In the genomic region with DNA sequence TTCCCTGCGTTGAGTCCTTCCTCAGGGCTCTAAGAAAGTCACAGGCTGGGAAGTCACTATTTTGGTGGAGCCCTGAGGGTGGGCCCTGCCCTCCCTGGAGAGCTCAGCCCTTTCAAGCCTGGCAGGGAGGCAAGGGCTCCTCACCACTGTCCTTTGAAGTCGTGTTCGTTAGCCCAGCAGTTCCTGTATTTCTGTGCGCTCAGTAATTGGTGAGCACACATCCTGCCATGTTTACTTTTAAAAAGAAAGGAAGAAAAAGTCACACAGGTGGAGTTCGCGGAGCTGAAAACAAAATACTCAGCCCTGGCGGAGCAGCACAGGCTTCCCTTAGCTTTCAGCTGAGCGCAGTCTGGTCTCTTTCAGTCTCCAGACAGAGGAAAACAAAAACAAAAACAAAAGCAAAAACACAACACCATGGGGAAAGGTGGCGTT, we compare ENCODE assay signal across 11 cellular contexts. TPM values are rescaled to one million over a fixed set of nuclear protein-coding genes. Genes with fewer than 3 reads are reported as not detected.
A peak's percentile ranks its signal among the peaks of the same experiment; 100 is the strongest.
DNase-seq lines count a peak whose midpoint lies in the region; ATAC-seq and TF ChIP-seq lines count a peak whose summit lies in the region.
"Had no signal": no experiment of that assay in that cellular context is flagged by ENCODE, and none has a peak within 500 bp of the region (broad histone marks: within the 10 kb centered on the region; RNA-seq: fewer than 3 reads in every experiment).

No MANE protein-coding gene starts in this region.

- no peaks in the 10 kb centered on the region for H3K9me2 ChIP-seq in MM.1S (replicated peaks; ENCODE audit: insufficient read depth, low read length)

- no peaks in the 10 kb centered on the region for H3K9me3 ChIP-seq in MM.1S (replicated peaks; ENCODE audit: insufficient read depth, low read length)
- H3K9me3 ChIP-seq in mucosa of rectum (ENCODE audit: control insufficient read depth in 2 of 2, low read length in 2 of 2): no peaks in the 10 kb centered on the region
- no peaks in the 10 kb centered on the region for H3K9me3 ChIP-seq in vagina
- H3K9me3 ChIP-seq: uterus had no signal

- intact Hi-C loops in vagina (cut with DNase I): no loop called here

- H2AFZ ChIP-seq in MM.1S (ENCODE audit: low read length): peak overlapping the region; percentile 43

- no peaks in the 10 kb centered on the region for H3K36me3 ChIP-seq in GM06990 (ENCODE audit: control insufficient read depth, insufficient read depth, low read length)
- no peaks in the 10 kb centered on the region for H3K36me3 ChIP-seq in MM.1S (replicated peaks; ENCODE audit: insufficient read depth, low read length)
- no peaks in the 10 kb centered on the region for H3K36me3 ChIP-seq in mucosa of rectum (ENCODE audit: control insufficient read depth in 2 of 2, insufficient read depth in 2 of 2, low read length in 2 of 2)
- no peaks in the 10 kb centered on the region for H3K36me3 ChIP-seq in vagina
- H3K36me3 ChIP-seq: uterus had no signal

- DNase-seq in GM06990 (ENCODE audit: extremely low read depth, insufficient read length): no peak
- DNase-seq in MM.1S: peak; percentile 51
- peak; percentile 44 for DNase-seq in activated T-helper 1 cell treated with Interleukin-2 at 50 U/mL for 16 hours (ENCODE audit: low read depth)
- DNase-seq in vagina (ENCODE audit: extremely low spot score in 2 of 2): no peak
- no peak for DNase-seq in left lobe of liver (ENCODE audit: low spot score)
- DNase-seq in AG08396 (ENCODE audit: low spot score): no peak
- DNase-seq: DMS 273 treated with DMSO at 0.1 percent for 48 hours, NCI-H524 treated with DMSO at 0.1 percent for 48 hours, uterus had no signal

- ATAC-seq in left lobe of liver (no peak), GM19023 (IDR thresholded peaks at IDR 0.05; ENCODE audit: unreplicated experiment) (no peak)

- peak overlapping the region; percentile 52; the same call in 1 of the 2 replicates for H3K27ac ChIP-seq in MM.1S (ENCODE audit: low read length)
- H3K27ac ChIP-seq in mucosa of rectum (ENCODE audit: low read depth in 2 of 2, low read length in 2 of 2): peak overlapping the region; percentile 16 to 63
- H3K27ac ChIP-seq in vagina: no peak overlapping the region
- H3K27ac ChIP-seq: uterus had no signal

- H3K4me1 ChIP-seq in MM.1S (ENCODE audit: low read length): peaks cover 10% of the 10 kb centered on the region
- no peaks in the 10 kb centered on the region for H3K4me1 ChIP-seq in mucosa of rectum (ENCODE audit: control insufficient read depth in 2 of 2, insufficient read depth in 2 of 2, low read length in 2 of 2)
- no peaks in the 10 kb centered on the region for H3K4me1 ChIP-seq in vagina
- H3K4me1 ChIP-seq: uterus had no signal

- H3K27me3 ChIP-seq in GM06990 (replicated peaks; ENCODE audit: control insufficient read depth, insufficient read depth, low read length) (no peaks in the 10 kb centered on the region), MM.1S (replicated peaks; ENCODE audit: insufficient read depth, low read length) (no peaks in the 10 kb centered on the region), mucosa of rectum (ENCODE audit: control insufficient read depth in 2 of 2, insufficient read depth in 2 of 2, low read length in 2 of 2) (peaks cover 0 to 5% of the 10 kb centered on the region in 2 donors), vagina (no peaks in the 10 kb centered on the region)
- H3K27me3 ChIP-seq: uterus had no signal

- H3K4me3 ChIP-seq in GM06990 (replicated peaks; ENCODE audit: low read depth, low read length) (peak overlapping the region; percentile 22; the same call in 1 of the 2 replicates), MM.1S (ENCODE audit: low read length) (peak overlapping the region; percentile 4; the same call in 1 of the 2 replicates), mucosa of rectum (ENCODE audit: low read length in 2 of 2) (peak overlapping the region in 1 of 2 donors; percentile 26), vagina (no peak overlapping the region)
- H3K4me3 ChIP-seq: uterus had no signal

- TF ChIP-seq POLR2A in vagina (IDR thresholded peaks at IDR 0.05): no peak

- H4K20me1 ChIP-seq in MM.1S (ENCODE audit: insufficient read depth, low read length): no peaks in the 10 kb centered on the region

- H3K4me2 ChIP-seq in MM.1S (ENCODE audit: low read depth, low read length): peak overlapping the region; percentile 49

- peaks cover 5% of the 10 kb centered on the region; the same call in 1 of the 2 replicates for H3F3A ChIP-seq in MM.1S (ENCODE audit: insufficient read depth, low read length)

- TF ChIP-seq CTCF in GM06990 (IDR thresholded peaks at IDR 0.05; ENCODE audit: insufficient read depth, low read length, poor library complexity, severe bottlenecking): no peak
- TF ChIP-seq CTCF in MM.1S (IDR thresholded peaks at IDR 0.05; ENCODE audit: low read length): no peak
- TF ChIP-seq CTCF in vagina (IDR thresholded peaks at IDR 0.05): no peak

- H3K79me2 ChIP-seq in MM.1S (ENCODE audit: low read length): no peaks in the 10 kb centered on the region

- no peak overlapping the region for H3K9ac ChIP-seq in MM.1S (ENCODE audit: low read length)
- no peak overlapping the region for H3K9ac ChIP-seq in mucosa of rectum (ENCODE audit: low read depth in 1 of 2, low read length in 2 of 2)

RNA-seq across cellular contexts. Expression of a gene that starts 37.1 kb away (rescaled TPM):
- total RNA-seq in vagina: 3.7 TPM
- total RNA-seq in left lobe of liver: 0.20 TPM

Comparison
In these comparisons a context has a peak if more than half of its experiments do, and no peak if none do; other contexts are left out.
1. DNase-seq: peak in MM.1S (single experiment) and activated T-helper 1 cell treated with Interleukin-2 at 50 U/mL for 16 hours (single experiment); none in GM06990 (single experiment), vagina (0 of 2), left lobe of liver (single experiment) and AG08396 (single experiment).
2. H3K4me3 ChIP-seq: peak in GM06990 (single experiment) and MM.1S (single experiment); none in vagina (0 of 2).